Comparison of ENCODE assay signal across 14 cellular contexts in genomic region chr3:15339786-15340215, GRCh38. TPM values are rescaled to one million over a fixed set of nuclear protein-coding genes. Genes with fewer than 3 reads are reported as not detected.
DNase-seq lines count a peak whose midpoint lies in the region; ATAC-seq and TF ChIP-seq lines count a peak whose summit lies in the region.
"Had no signal": no experiment of that assay in that cellular context is flagged by ENCODE, and none has a peak within 500 bp of the region (broad histone marks: within the 10 kb centered on the region; RNA-seq: fewer than 3 reads in every experiment).

No MANE protein-coding gene starts in this region.

- POLR2A ChIA-PET in activated B cell treated with CpG ODN at 0.5 μM for 24 hours (lab: Charles Lee) = interaction anchor here (1.3 to 2.3 kb wide), 2 partner anchors 22 to 70 kb away, joined by 5 to 8 read pairs; no protein-coding TSS in a partner anchor

- peaks cover 65% of the 10 kb centered on the region for H3K4me1 Mint-ChIP-seq in activated B cell treated with CpG ODN at 0.5 μM for 24 hours
- H3K4me1 Mint-ChIP-seq in neural progenitor cell = no peaks in the 10 kb centered on the region

- H4K20me1 ChIP-seq in neural progenitor cell (ENCODE audit: low read depth) = no peaks in the 10 kb centered on the region

- no peaks in the 10 kb centered on the region for H3F3A ChIP-seq in neural progenitor cell (ENCODE audit: low read depth)

- H3K9me3 Mint-ChIP-seq in activated B cell treated with CpG ODN at 0.5 μM for 24 hours (peaks cover 8% of the 10 kb centered on the region), neural progenitor cell (no peaks in the 10 kb centered on the region)

- CTCF ChIA-PET in activated B cell treated with CpG ODN at 0.5 μM for 24 hours (lab: Charles Lee) = no interaction called here

- no peaks in the 10 kb centered on the region for H3K79me2 ChIP-seq in neural progenitor cell (ENCODE audit: low read depth)

- H3K27ac Mint-ChIP-seq in activated B cell treated with CpG ODN at 0.5 μM for 24 hours (peak overlapping the region; percentile 42), neural progenitor cell (no peak overlapping the region)
- H3K27ac Mint-ChIP-seq: CD4-positive, CD25-positive, alpha-beta regulatory T cell had no signal

- ATAC-seq in activated B cell treated with CpG ODN at 0.5 μM for 24 hours (ENCODE audit: low read depth) (peak; percentile 55), HG03175 (IDR thresholded peaks at IDR 0.05; ENCODE audit: unreplicated experiment) (no peak)

- intact Hi-C loops in activated B cell treated with CpG ODN at 0.5 μM for 24 hours (cut with micrococcal nuclease) = no loop called here

- peak overlapping the region; percentile 35 for H3K4me3 Mint-ChIP-seq in activated B cell treated with CpG ODN at 0.5 μM for 24 hours
- H3K4me3 Mint-ChIP-seq in neural progenitor cell = no peak overlapping the region
- H3K4me3 Mint-ChIP-seq: CD4-positive, CD25-positive, alpha-beta regulatory T cell had no signal

- H2AFZ ChIP-seq in neural progenitor cell (replicated peaks) = no peak overlapping the region

- DNase-seq in AG08395 (ENCODE audit: low spot score) = peak; percentile 86
- peak; percentile 80 for DNase-seq in HT1080 (ENCODE audit: low read depth)
- no peak for DNase-seq in activated B cell treated with CpG ODN at 0.5 μM for 24 hours
- peak; percentile 26 for DNase-seq in hepatic stellate cell (ENCODE audit: low spot score)
- DNase-seq in neural progenitor cell (ENCODE audit: low spot score) = no peak
- DNase-seq in activated gamma-delta T cell treated with Interleukin-2 at 50 U/mL for 16 hours = no peak
- DNase-seq in activated CD8-positive, alpha-beta memory T cell treated with anti-CD3 and anti-CD28 coated beads, Interleukin-2, amount 50 U/mL, for 48 hours = no peak
- DNase-seq: amniotic stem cell; CD4-positive, CD25-positive, alpha-beta regulatory T cell; GOT3; stimulated activated CD4-positive, alpha-beta T cell treated with anti-CD3 and anti-CD28 coated beads, Interleukin-1b, Interleukin-23, amount 100 ng/mL, for 48 hours; T-helper 1 cell had no signal

- TF ChIP-seq CTCF in activated B cell treated with CpG ODN at 0.5 μM for 24 hours (IDR thresholded peaks at IDR 0.05) (no peak), neural progenitor cell (IDR thresholded peaks at IDR 0.05) (no peak)

- no peaks in the 10 kb centered on the region for H3K36me3 ChIP-seq in neural progenitor cell
- H3K36me3 ChIP-seq: neutrophil had no signal

- H3K4me1 ChIP-seq in neural progenitor cell = no peaks in the 10 kb centered on the region

- no peak overlapping the region for H3K4me2 ChIP-seq in neural progenitor cell

- H3K27ac ChIP-seq in neural progenitor cell = no peak overlapping the region
- H3K27ac ChIP-seq: neutrophil had no signal

- H3K9ac ChIP-seq in neural progenitor cell = no peak overlapping the region

- no peaks in the 10 kb centered on the region for H3K27me3 ChIP-seq in neural progenitor cell
- H3K27me3 ChIP-seq: neutrophil had no signal

- H3K9me3 ChIP-seq in neural progenitor cell (ENCODE audit: low read depth) = no peaks in the 10 kb centered on the region
- H3K9me3 ChIP-seq: neutrophil had no signal

- H3K4me3 ChIP-seq in neural progenitor cell = no peak overlapping the region

- H3K27me3 Mint-ChIP-seq in activated B cell treated with CpG ODN at 0.5 μM for 24 hours = no peaks in the 10 kb centered on the region
- H3K27me3 Mint-ChIP-seq in neural progenitor cell (ENCODE audit: insufficient read depth, low read depth) = peaks cover 4% of the 10 kb centered on the region

- H3K36me3 Mint-ChIP-seq in activated B cell treated with CpG ODN at 0.5 μM for 24 hours (ENCODE audit: low read depth) (no peaks in the 10 kb centered on the region), neural progenitor cell (no peaks in the 10 kb centered on the region)
- H3K36me3 Mint-ChIP-seq: CD4-positive, CD25-positive, alpha-beta regulatory T cell had no signal

RNA-seq across cellular contexts. Expression of gene SH3BP5, which starts 7.4 kb away (rescaled TPM):
- total RNA-seq in HT1080 (2014; rRNA removed; shearing (Covaris generic)) = 23.2 and 28.8 TPM in 2 replicates
- polyA plus RNA-seq in HT1080 (2015; cell fraction: cytosol; rRNA removed) = 36.9 and 41.4 TPM in 2 replicates
- 27.2 and 36.5 TPM in 2 replicates for polyA plus RNA-seq in HT1080 (2015; cell fraction: nucleus; rRNA removed)
- total RNA-seq in activated B cell treated with CpG ODN at 0.5 μM for 24 hours (60.5 and 66.0 TPM in 2 replicates), neural progenitor cell (ENCODE audit: low replicate concordance) (9.1 and 11.2 TPM in 2 replicates)

Comparison
In these comparisons a context has a peak if more than half of its experiments do, and no peak if none do; other contexts are left out.
1. DNase-seq: peak in AG08395 (single experiment), HT1080 (single experiment) and hepatic stellate cell (single experiment); none in activated B cell treated with CpG ODN at 0.5 μM for 24 hours (single experiment), neural progenitor cell (single experiment), activated gamma-delta T cell treated with Interleukin-2 at 50 U/mL for 16 hours (single experiment) and activated CD8-positive, alpha-beta memory T cell treated with anti-CD3 and anti-CD28 coated beads, Interleukin-2, amount 50 U/mL, for 48 hours (single experiment).